ENCODE assay signal across 8 cellular contexts in the genomic region with DNA sequence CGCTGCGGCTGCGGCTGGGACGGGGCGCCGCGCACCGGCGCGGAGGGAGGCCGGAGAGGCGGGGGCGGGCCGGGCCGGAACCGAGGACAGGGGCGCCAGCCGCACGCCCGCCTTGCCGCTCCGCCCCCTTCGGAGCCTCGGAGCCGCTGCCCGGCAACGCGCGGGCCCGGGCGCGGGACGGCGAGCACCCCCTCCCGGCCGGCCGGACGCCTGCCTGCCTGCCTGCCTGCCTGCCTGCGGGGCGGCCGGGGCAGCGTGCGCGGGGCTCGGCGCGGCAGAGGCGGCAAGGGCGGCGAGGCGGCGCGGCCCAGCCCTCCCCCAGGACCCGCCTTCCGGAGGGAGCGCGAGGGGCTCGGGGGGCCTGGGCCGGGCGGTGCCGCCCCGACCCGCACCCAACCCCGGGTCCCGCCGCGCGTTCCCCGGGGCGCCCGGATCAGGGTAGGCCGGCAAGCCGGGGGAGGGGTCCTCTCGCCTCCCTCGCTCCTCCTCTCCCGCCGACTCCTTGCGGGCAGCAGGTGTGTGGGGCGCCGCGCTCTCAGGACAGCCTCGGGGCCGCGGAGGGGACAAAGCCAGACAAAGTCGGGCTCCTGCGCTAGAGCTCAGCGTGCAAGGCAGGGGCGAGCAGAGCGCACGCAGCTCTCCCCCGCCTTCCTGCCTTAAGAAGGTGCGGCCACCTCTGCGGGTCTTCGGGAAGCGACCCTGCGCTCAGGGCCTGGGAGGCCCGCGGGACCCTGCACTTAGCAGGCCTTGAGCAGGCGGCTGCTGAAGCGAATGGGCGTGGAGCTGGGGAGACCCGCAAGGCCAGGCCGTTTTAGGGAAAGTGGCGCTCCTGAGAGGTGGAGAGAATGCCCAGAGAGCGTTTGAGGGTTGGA. TPM values are rescaled to one million over a fixed set of nuclear protein-coding genes. Genes with fewer than 3 reads are reported as not detected.
A peak's percentile ranks its signal among the peaks of the same experiment; 100 is the strongest.
DNase-seq lines count a peak whose midpoint lies in the region; ATAC-seq and TF ChIP-seq lines count a peak whose summit lies in the region.

A gene (minus strand): TSS at position 58 of the 872 bp plus-strand sequence. CDS start 120 bp downstream, outside the sequence.

- H3K4me3 ChIP-seq in AG10803 (ENCODE audit: low read length) (peak within 1 kb of the TSS; percentile 72), epithelial cell of proximal tubule (ENCODE audit: low read depth, low read length) (peak within 1 kb of the TSS; percentile 71), mucosa of stomach (ENCODE audit: low read length) (peak within 1 kb of the TSS; percentile 48)

- no peaks in the 10 kb centered on the region for H3K27me3 ChIP-seq in mucosa of stomach (ENCODE audit: control insufficient read depth, insufficient read depth, low read length)

- DNase-seq in AG10803 (ENCODE audit: low read depth) (peak; percentile 71), NCI-H526 (lab: John Stamatoyannopoulos, UW) (peak; percentile 57 to 91), epithelial cell of proximal tubule (ENCODE audit: low read depth) (no peak)
- peak; percentile 55 for DNase-seq in activated CD8-positive, alpha-beta memory T cell treated with anti-CD3 and anti-CD28 coated beads, Interleukin-2, amount 50 U/mL, for 4 hours
- peak; percentile 72 for DNase-seq in stimulated activated naive CD8-positive, alpha-beta T cell treated with anti-CD3 and anti-CD28 coated beads, Interleukin-15, Interleukin-2, amounts not matched to agents 100 U/mL and 50 U/mL, for 24 hours

- H3K4me1 ChIP-seq in mucosa of stomach (ENCODE audit: control insufficient read depth, insufficient read depth, low read length), result peaks cover 11% of the 10 kb centered on the region

- no peak for TF ChIP-seq CTCF in AG10803 (conservative IDR thresholded peaks at IDR 0.05; ENCODE audit: low read length)
- no peak for TF ChIP-seq CTCF in epithelial cell of proximal tubule (conservative IDR thresholded peaks at IDR 0.05; ENCODE audit: low read depth, low read length)

- no peaks in the 10 kb centered on the region for H3K36me3 ChIP-seq in mucosa of stomach (ENCODE audit: control insufficient read depth, insufficient read depth, low read length)

- ATAC-seq in GM18861 (IDR thresholded peaks at IDR 0.05; ENCODE audit: unreplicated experiment), result peak; percentile 88
- peak; percentile 78 for ATAC-seq in HG03097 (IDR thresholded peaks at IDR 0.05; ENCODE audit: low FRiP score, unreplicated experiment)
- peak; percentile 89 for ATAC-seq in stimulated activated naive CD8-positive, alpha-beta T cell treated with anti-CD3 and anti-CD28 coated beads, Interleukin-15, Interleukin-2, amounts not matched to agents 100 U/mL and 50 U/mL, for 24 hours

- peak within 1 kb of the TSS; percentile 64 for H3K9ac ChIP-seq in mucosa of stomach (ENCODE audit: low read length)

- H3K9me3 ChIP-seq in mucosa of stomach (ENCODE audit: control insufficient read depth, low read length), result no peaks in the 10 kb centered on the region

RNA-seq across cellular contexts. Expression of the gene that starts here (rescaled TPM):
- total RNA-seq in epithelial cell of proximal tubule, result 1.8 and 4.3 TPM in 2 replicates
